Comparison of ENCODE assay signal across 19 cellular contexts in genomic region chr18:66124394-66124793, GRCh38.
A peak's percentile ranks its signal among the peaks of the same experiment; 100 is the strongest.
DNase-seq lines count a peak whose midpoint lies in the region; ATAC-seq and TF ChIP-seq lines count a peak whose summit lies in the region.
"Had no signal": no experiment of that assay in that cellular context is flagged by ENCODE, and none has a peak within 500 bp of the region (broad histone marks: within the 10 kb centered on the region; RNA-seq: fewer than 3 reads in every experiment).

No MANE protein-coding gene starts in this region.

- no peak for DNase-seq in GM10248 (ENCODE audit: extremely low spot score)
- DNase-seq in NAMALWA (ENCODE audit: low spot score), result peak; percentile 52
- DNase-seq in endodermal cell, result no peak
- DNase-seq in activated CD4-positive, alpha-beta T cell treated with anti-CD3 and anti-CD28 coated beads, Interleukin-2, amount 50 U/mL, for 4 hours, result no peak
- no peak for DNase-seq in NCI-H1105 (lab: John Stamatoyannopoulos, UW)
- DNase-seq: activated CD8-positive, alpha-beta memory T cell treated with anti-CD3 and anti-CD28 coated beads, Interleukin-2, amount 50 U/mL, for 48 hours; C1 segment of cervical spinal cord; effector memory CD8-positive, alpha-beta T cell; foreskin fibroblast; GF-D8; stimulated activated naive B cell treated with anti-CD40 and anti-IgM and Interleukin-4, amounts not matched to agents 10 μg/mL and 1 μg/mL and 100 μg/mL, for 72 hours; SW 1271; trophoblast cell had no signal

- H3K4me3 Mint-ChIP-seq in endodermal cell, result no peak overlapping the region
- H3K4me3 Mint-ChIP-seq: activated naive CD4-positive, alpha-beta T cell treated with anti-CD3 and anti-CD28 coated beads, Interleukin-2, amount 50 U/mL, for 24 hours; effector memory CD8-positive, alpha-beta T cell; stimulated activated naive B cell treated with anti-CD40 and anti-IgM and Interleukin-4, amounts not matched to agents 10 μg/mL and 1 μg/mL and 100 μg/mL, for 72 hours had no signal

- peak; percentile 40 for TF ChIP-seq CTCF in C4-2B (conservative IDR thresholded peaks at IDR 0.05)
- TF ChIP-seq CTCF in GM10248 (IDR thresholded peaks at IDR 0.05; ENCODE audit: control extremely low read depth, extremely low read depth, low read depth, missing control alignments), result peak; percentile 25
- TF ChIP-seq CTCF in endodermal cell (conservative IDR thresholded peaks at IDR 0.05), result peak; percentile 75

- H3K36me3 Mint-ChIP-seq in endodermal cell (ENCODE audit: low read depth), result no peaks in the 10 kb centered on the region
- H3K36me3 Mint-ChIP-seq: activated naive CD4-positive, alpha-beta T cell treated with anti-CD3 and anti-CD28 coated beads, Interleukin-2, amount 50 U/mL, for 24 hours; stimulated activated naive B cell treated with anti-CD40 and anti-IgM and Interleukin-4, amounts not matched to agents 10 μg/mL and 1 μg/mL and 100 μg/mL, for 72 hours had no signal

- H3K36me3 ChIP-seq in endodermal cell (ENCODE audit: control insufficient read depth, insufficient read depth, low read length), result no peaks in the 10 kb centered on the region

- H3K27ac ChIP-seq in C4-2B (no peak overlapping the region), endodermal cell (ENCODE audit: low read depth, low read length) (no peak overlapping the region)
- H3K27ac ChIP-seq: HL-60 had no signal

- POLR2A ChIA-PET in GM10248 (lab: Yijun Ruan, JAX), result no interaction called here

- no peak for ATAC-seq in GM18873 (IDR thresholded peaks at IDR 0.05; ENCODE audit: low FRiP score, unreplicated experiment)
- ATAC-seq in GM19452 (IDR thresholded peaks at IDR 0.05; ENCODE audit: unreplicated experiment), result no peak
- ATAC-seq: effector memory CD8-positive, alpha-beta T cell; HCT116; stimulated activated naive B cell treated with anti-CD40 and anti-IgM and Interleukin-4, amounts not matched to agents 10 μg/mL and 1 μg/mL and 100 μg/mL, for 72 hours had no signal

- CTCF ChIA-PET in GM10248 (lab: Yijun Ruan, JAX), result no interaction called here

- H3K9ac ChIP-seq in endodermal cell (ENCODE audit: extremely low read depth, low read length, poor library complexity, severe bottlenecking), result no peak overlapping the region

- no peaks in the 10 kb centered on the region for H3K4me1 ChIP-seq in endodermal cell (ENCODE audit: control insufficient read depth, insufficient read depth, low read length)

- no peak overlapping the region for H3K27ac Mint-ChIP-seq in endodermal cell
- H3K27ac Mint-ChIP-seq: activated naive CD4-positive, alpha-beta T cell treated with anti-CD3 and anti-CD28 coated beads, Interleukin-2, amount 50 U/mL, for 24 hours; effector memory CD8-positive, alpha-beta T cell; stimulated activated naive B cell treated with anti-CD40 and anti-IgM and Interleukin-4, amounts not matched to agents 10 μg/mL and 1 μg/mL and 100 μg/mL, for 72 hours had no signal

- peaks cover 3% of the 10 kb centered on the region for H3K4me1 Mint-ChIP-seq in endodermal cell
- H3K4me1 Mint-ChIP-seq: activated naive CD4-positive, alpha-beta T cell treated with anti-CD3 and anti-CD28 coated beads, Interleukin-2, amount 50 U/mL, for 24 hours; stimulated activated naive B cell treated with anti-CD40 and anti-IgM and Interleukin-4, amounts not matched to agents 10 μg/mL and 1 μg/mL and 100 μg/mL, for 72 hours had no signal

- H3K4me3 ChIP-seq in endodermal cell (ENCODE audit: low read length), result no peak overlapping the region

- no peaks in the 10 kb centered on the region for H3K9me3 ChIP-seq in endodermal cell (ENCODE audit: control insufficient read depth, low read length)

- H3K27me3 Mint-ChIP-seq in endodermal cell (ENCODE audit: insufficient read depth), result no peaks in the 10 kb centered on the region
- H3K27me3 Mint-ChIP-seq: activated naive CD4-positive, alpha-beta T cell treated with anti-CD3 and anti-CD28 coated beads, Interleukin-2, amount 50 U/mL, for 24 hours; effector memory CD8-positive, alpha-beta T cell; stimulated activated naive B cell treated with anti-CD40 and anti-IgM and Interleukin-4, amounts not matched to agents 10 μg/mL and 1 μg/mL and 100 μg/mL, for 72 hours had no signal

- 77% methylated on average over 1 of the region's 2 CpGs; no CpG with 5 or more reads in 1 of the 2 experiments for WGBS in endodermal cell (ENCODE audit: insufficient coverage in 1 of 2, insufficient read length in 1 of 2), 2 experiments

- H3K9me3 Mint-ChIP-seq in endodermal cell, result no peaks in the 10 kb centered on the region
- H3K9me3 Mint-ChIP-seq: stimulated activated naive B cell treated with anti-CD40 and anti-IgM and Interleukin-4, amounts not matched to agents 10 μg/mL and 1 μg/mL and 100 μg/mL, for 72 hours had no signal

- no peaks in the 10 kb centered on the region for H3K27me3 ChIP-seq in endodermal cell (ENCODE audit: control insufficient read depth, insufficient read depth, low read length, poor library complexity, severe bottlenecking)

Comparison
In these comparisons a context has a peak if more than half of its experiments do, and no peak if none do; other contexts are left out.
1. CTCF ChIP-seq: peak in every context shown above with its lines; median percentile 75 in endodermal cell; 40 in C4-2B; 25 in GM10248.